ENCODE assay signal across 10 cellular contexts in genomic region chr3:150928234-150928633, GRCh38. TPM values are rescaled to one million over a fixed set of nuclear protein-coding genes. Genes with fewer than 3 reads are reported as not detected.
"Had no signal": no experiment of that assay in that cellular context is flagged by ENCODE, and none has a peak within 500 bp of the region (broad histone marks: within the 10 kb centered on the region; RNA-seq: fewer than 3 reads in every experiment).

No MANE protein-coding gene starts in this region.

- H3K27ac ChIP-seq: HL-60, KMS-11 had no signal

- DNase-seq: IMR-90, KBM-7, KG1 had no signal

- ATAC-seq: HepG2, K562 had no signal

- H3K9me3 Mint-ChIP-seq: IgD-negative memory B cell had no signal

- H3K4me2 ChIP-seq: KMS-11 had no signal

- H3K27ac Mint-ChIP-seq: IgD-negative memory B cell had no signal

- H3K9ac ChIP-seq: KMS-11 had no signal

- H3K4me3 ChIP-seq: K562 had no signal

RNA-seq across cellular contexts. Expression of gene MINDY4B, which starts 23.0 kb away (rescaled TPM):
- total RNA-seq: HepG2, HT-29, HT1080, IMR-90, K562 had no signal
- polyA plus RNA-seq: HepG2, IgD-negative memory B cell, IMR-90, K562 had no signal

RNA-seq across cellular contexts. Expression of gene CLRN1, which starts 44.3 kb away (rescaled TPM):
- total RNA-seq: HepG2, HT-29, HT1080, IMR-90, K562 had no signal
- polyA plus RNA-seq: HepG2, IgD-negative memory B cell, IMR-90, K562 had no signal
